Comparison of ENCODE assay signal across 1 cellular context in genomic region chr22:46430961-46431838, GRCh38.
TF ChIP-seq lines count a peak whose summit lies in the region.

No MANE protein-coding gene starts in this region.

TF ChIP-seq in HepG2, 621 proteins besides CTCF, POLR2A, EP300 and RAD21 (continued from another document):
- TF ChIP-seq, protein P1, sequence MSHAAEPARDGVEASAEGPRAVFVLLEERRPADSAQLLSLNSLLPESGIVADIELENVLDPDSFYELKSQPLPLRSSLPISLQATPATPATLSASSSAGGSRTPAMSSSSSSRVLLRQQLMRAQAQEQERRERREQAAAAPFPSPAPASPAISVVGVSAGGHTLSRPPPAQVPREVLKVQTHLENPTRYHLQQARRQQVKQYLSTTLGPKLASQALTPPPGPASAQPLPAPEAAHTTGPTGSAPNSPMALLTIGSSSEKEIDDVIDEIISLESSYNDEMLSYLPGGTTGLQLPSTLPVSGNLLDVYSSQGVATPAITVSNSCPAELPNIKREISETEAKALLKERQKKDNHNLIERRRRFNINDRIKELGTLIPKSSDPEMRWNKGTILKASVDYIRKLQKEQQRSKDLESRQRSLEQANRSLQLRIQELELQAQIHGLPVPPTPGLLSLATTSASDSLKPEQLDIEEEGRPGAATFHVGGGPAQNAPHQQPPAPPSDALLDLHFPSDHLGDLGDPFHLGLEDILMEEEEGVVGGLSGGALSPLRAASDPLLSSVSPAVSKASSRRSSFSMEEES (CRISPR knock-in tag; IDR thresholded peaks at IDR 0.05) = peak; percentile 59; the same call in 1 of the 2 replicates
- TF ChIP-seq KAT7 (CRISPR knock-in tag; IDR thresholded peaks at IDR 0.05; ENCODE audit: borderline replicate concordance) = no peak
- no peak for TF ChIP-seq ZBTB14 (CRISPR knock-in tag; IDR thresholded peaks at IDR 0.05)
- TF ChIP-seq ZNF207 (IDR thresholded peaks at IDR 0.05; ENCODE audit: borderline replicate concordance) = no peak
- peak; percentile 37; the same call in 1 of the 2 replicates for TF ChIP-seq ARID4A (CRISPR knock-in tag; IDR thresholded peaks at IDR 0.05; ENCODE audit: borderline replicate concordance)
- peak; percentile 26 for TF ChIP-seq IKZF4 (CRISPR knock-in tag; IDR thresholded peaks at IDR 0.05; ENCODE audit: borderline replicate concordance, low read depth, not compliant biosample characterization)
- TF ChIP-seq NPAS2 (CRISPR knock-in tag; IDR thresholded peaks at IDR 0.05; ENCODE audit: borderline replicate concordance) = no peak
- peak; percentile 72; the same call in 1 of the 2 replicates for TF ChIP-seq SP5 (CRISPR knock-in tag; IDR thresholded peaks at IDR 0.05; ENCODE audit: borderline replicate concordance, low read depth)
- TF ChIP-seq TBX3 (IDR thresholded peaks at IDR 0.05; ENCODE audit: borderline replicate concordance) = no peak
- TF ChIP-seq ZNF335 (CRISPR knock-in tag; IDR thresholded peaks at IDR 0.05) = peak; percentile 73; the same call in 1 of the 2 replicates
- 0 out of 2 replicates have a peak, but pooled peaks have one; percentile 40 for TF ChIP-seq TGIF2 (CRISPR knock-in tag; IDR thresholded peaks at IDR 0.05)
- 0 out of 2 replicates have a peak, but pooled peaks have one; percentile 54 for TF ChIP-seq ZSCAN29 (CRISPR knock-in tag; conservative IDR thresholded peaks at IDR 0.05)
- peak; percentile 52; the same call in 1 of the 2 replicates for TF ChIP-seq NFKBIZ (CRISPR knock-in tag; IDR thresholded peaks at IDR 0.05)
- TF ChIP-seq ZNF292 (CRISPR knock-in tag; IDR thresholded peaks at IDR 0.05; ENCODE audit: borderline replicate concordance, low read depth) = peak; percentile 85; the same call in 1 of the 2 replicates
- TF ChIP-seq, protein P2, sequence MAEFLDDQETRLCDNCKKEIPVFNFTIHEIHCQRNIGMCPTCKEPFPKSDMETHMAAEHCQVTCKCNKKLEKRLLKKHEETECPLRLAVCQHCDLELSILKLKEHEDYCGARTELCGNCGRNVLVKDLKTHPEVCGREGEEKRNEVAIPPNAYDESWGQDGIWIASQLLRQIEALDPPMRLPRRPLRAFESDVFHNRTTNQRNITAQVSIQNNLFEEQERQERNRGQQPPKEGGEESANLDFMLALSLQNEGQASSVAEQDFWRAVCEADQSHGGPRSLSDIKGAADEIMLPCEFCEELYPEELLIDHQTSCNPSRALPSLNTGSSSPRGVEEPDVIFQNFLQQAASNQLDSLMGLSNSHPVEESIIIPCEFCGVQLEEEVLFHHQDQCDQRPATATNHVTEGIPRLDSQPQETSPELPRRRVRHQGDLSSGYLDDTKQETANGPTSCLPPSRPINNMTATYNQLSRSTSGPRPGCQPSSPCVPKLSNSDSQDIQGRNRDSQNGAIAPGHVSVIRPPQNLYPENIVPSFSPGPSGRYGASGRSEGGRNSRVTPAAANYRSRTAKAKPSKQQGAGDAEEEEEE (CRISPR knock-in tag; IDR thresholded peaks at IDR 0.05; ENCODE audit: borderline replicate concordance) = no peak
- TF ChIP-seq TAF1 (CRISPR knock-in tag; IDR thresholded peaks at IDR 0.05) = peak; percentile 78
- TF ChIP-seq, protein P3, sequence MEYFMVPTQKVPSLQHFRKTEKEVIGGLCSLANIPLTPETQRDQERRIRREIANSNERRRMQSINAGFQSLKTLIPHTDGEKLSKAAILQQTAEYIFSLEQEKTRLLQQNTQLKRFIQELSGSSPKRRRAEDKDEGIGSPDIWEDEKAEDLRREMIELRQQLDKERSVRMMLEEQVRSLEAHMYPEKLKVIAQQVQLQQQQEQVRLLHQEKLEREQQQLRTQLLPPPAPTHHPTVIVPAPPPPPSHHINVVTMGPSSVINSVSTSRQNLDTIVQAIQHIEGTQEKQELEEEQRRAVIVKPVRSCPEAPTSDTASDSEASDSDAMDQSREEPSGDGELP (IDR thresholded peaks at IDR 0.05; ENCODE audit: borderline replicate concordance, low read depth) = peak; percentile 75; the same call in 1 of the 2 replicates
- TF ChIP-seq ZNF276 (CRISPR knock-in tag; IDR thresholded peaks at IDR 0.05; ENCODE audit: low read depth) = no peak
- no peak for TF ChIP-seq ZNF3 (CRISPR knock-in tag; IDR thresholded peaks at IDR 0.05)
- TF ChIP-seq ESRRA (CRISPR knock-in tag; IDR thresholded peaks at IDR 0.05; ENCODE audit: low read depth) = peak; percentile 90
- 0 out of 2 replicates have a peak, but pooled peaks have one; percentile 50 for TF ChIP-seq MEF2D (CRISPR knock-in tag; IDR thresholded peaks at IDR 0.05)
- TF ChIP-seq FLYWCH1 (CRISPR knock-in tag; IDR thresholded peaks at IDR 0.05) = no peak
- TF ChIP-seq GTF2F1 (IDR thresholded peaks at IDR 0.05; ENCODE audit: low read length) = no peak
- TF ChIP-seq ZBTB25 (CRISPR knock-in tag; IDR thresholded peaks at IDR 0.05) = peak; percentile 68; the same call in 1 of the 2 replicates
- TF ChIP-seq, protein P4, sequence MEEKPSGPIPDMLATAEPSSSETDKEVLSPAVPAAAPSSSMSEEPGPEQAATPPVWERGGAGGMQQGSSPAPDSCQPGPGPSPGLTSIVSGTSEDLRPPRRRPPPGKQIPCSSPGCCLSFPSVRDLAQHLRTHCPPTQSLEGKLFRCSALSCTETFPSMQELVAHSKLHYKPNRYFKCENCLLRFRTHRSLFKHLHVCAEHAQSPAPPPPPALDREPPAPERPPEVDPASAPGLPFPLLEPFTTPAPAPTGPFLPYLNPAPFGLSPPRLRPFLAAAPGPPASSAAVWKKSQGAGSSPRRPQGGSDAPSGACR (CRISPR knock-in tag; IDR thresholded peaks at IDR 0.05) = no peak
- TF ChIP-seq GABPB1 (CRISPR knock-in tag; IDR thresholded peaks at IDR 0.05) = peak; percentile 73
- no peak for TF ChIP-seq PRPF4 (IDR thresholded peaks at IDR 0.05; ENCODE audit: low read depth, low read length, poor library complexity, severe bottlenecking)
- TF ChIP-seq ZFX (CRISPR knock-in tag; IDR thresholded peaks at IDR 0.05; ENCODE audit: low read depth) = peak; percentile 86
- TF ChIP-seq SNAPC2 (CRISPR knock-in tag; IDR thresholded peaks at IDR 0.05) = 0 out of 2 replicates have a peak, but pooled peaks have one; percentile 30
- peak; percentile 57; the same call in 1 of the 2 replicates for TF ChIP-seq ZHX1 (CRISPR knock-in tag; IDR thresholded peaks at IDR 0.05; ENCODE audit: low read depth)
- TF ChIP-seq NCOA2 (CRISPR knock-in tag; IDR thresholded peaks at IDR 0.05) = peak; percentile 78
- TF ChIP-seq HNF1A (IDR thresholded peaks at IDR 0.05; ENCODE audit: low read depth) = no peak
- peak; percentile 22; the same call in 1 of the 2 replicates for TF ChIP-seq HNF1A (CRISPR knock-in tag; IDR thresholded peaks at IDR 0.05; ENCODE audit: borderline replicate concordance)
- no peak for TF ChIP-seq JARID2 (CRISPR knock-in tag; IDR thresholded peaks at IDR 0.05; ENCODE audit: insufficient replicate concordance)
- peak; percentile 34; the same call in 1 of the 2 replicates for TF ChIP-seq AKAP8 (CRISPR knock-in tag; IDR thresholded peaks at IDR 0.05)
- TF ChIP-seq FOXA3 (CRISPR knock-in tag; IDR thresholded peaks at IDR 0.05) = peak; percentile 66
